In genomic region chr17:40218740-40219072, GRCh38 we compare ENCODE assay signal across 8 cellular contexts. TPM values are rescaled to one million over a fixed set of nuclear protein-coding genes. Genes with fewer than 3 reads are reported as not detected.
DNase-seq lines count a peak whose midpoint lies in the region; ATAC-seq and TF ChIP-seq lines count a peak whose summit lies in the region.

No MANE protein-coding gene starts in this region.

- no peak for TF ChIP-seq CTCF in GM13977 (IDR thresholded peaks at IDR 0.05; ENCODE audit: extremely low read depth, insufficient read depth, missing control alignments)

- H3K4me1 ChIP-seq in mononuclear cell (ENCODE audit: insufficient read depth, low read length), result peaks cover 22% of the 10 kb centered on the region

- H3K4me3 ChIP-seq in mononuclear cell (ENCODE audit: low read length), result peak overlapping the region; percentile 69

- H3K27me3 ChIP-seq in mononuclear cell (ENCODE audit: insufficient read depth, low read length), result no peaks in the 10 kb centered on the region

- peak; percentile 87 for DNase-seq in GM13977 (ENCODE audit: low spot score)
- DNase-seq in NCI-H774 (lab: John Stamatoyannopoulos, UW), result peak; percentile 88
- peak; percentile 60 for DNase-seq in activated T-cell treated with anti-CD3 and anti-CD28 coated beads for 1 hour (ENCODE audit: low read depth)
- no peak for DNase-seq in epithelial cell of prostate (ENCODE audit: low read depth, low spot score)
- peak; percentile 35 to 70 for DNase-seq in stimulated activated CD8-positive, alpha-beta memory T cell treated with anti-CD3 and anti-CD28 coated beads, Interleukin-2, amount 100 ng/mL, for 1 hour (ENCODE audit: low read depth in 2 of 2)
- DNase-seq in GDM1 (lab: John Stamatoyannopoulos, UW), result no peak

- no peaks in the 10 kb centered on the region for H3K9me3 ChIP-seq in mononuclear cell (ENCODE audit: low read depth, low read length)

- peak overlapping the region; percentile 71 for H3K27ac ChIP-seq in epithelial cell of prostate

- in situ Hi-C loops in GM13977 (cut with MboI; ENCODE audit: low pct_unique_long_range_greater_than_20kb, low sequenced_read_pairs, unreplicated experiment), result no loop called here

- peak; percentile 57 for ATAC-seq in HG03066 (IDR thresholded peaks at IDR 0.05; ENCODE audit: low read depth, unreplicated experiment)

RNA-seq across cellular contexts. Expression of gene WIPF2, which starts 0.4 kb away (rescaled TPM):
- total RNA-seq in mononuclear cell, result 11.8 TPM

RNA-seq across cellular contexts. Expression of gene RAPGEFL1, which starts 41.4 kb away (rescaled TPM):
- total RNA-seq in mononuclear cell, result 2.3 TPM

Comparison
In these comparisons a context has a peak if more than half of its experiments do, and no peak if none do; other contexts are left out.
1. DNase-seq: peak in GM13977 (single experiment), NCI-H774 (single experiment), activated T-cell treated with anti-CD3 and anti-CD28 coated beads for 1 hour (single experiment) and stimulated activated CD8-positive, alpha-beta memory T cell treated with anti-CD3 and anti-CD28 coated beads, Interleukin-2, amount 100 ng/mL, for 1 hour (2 of 2); none in epithelial cell of prostate (single experiment) and GDM1 (single experiment).